In genomic region chr12:108515916-108516315, GRCh38 we compare ENCODE assay signal across 8 cellular contexts. TPM values are rescaled to one million over a fixed set of nuclear protein-coding genes. Genes with fewer than 3 reads are reported as not detected.
A peak's percentile ranks its signal among the peaks of the same experiment; 100 is the strongest.
DNase-seq lines count a peak whose midpoint lies in the region; ATAC-seq and TF ChIP-seq lines count a peak whose summit lies in the region.

No MANE protein-coding gene starts in this region.

- H3K36me3 ChIP-seq in thoracic aorta: peaks cover 4% of the 10 kb centered on the region

- no peak for ATAC-seq in activated T-cell treated with anti-CD3 and anti-CD28 coated beads, Interleukin-2, amount 50 U/mL, for 4 hours
- ATAC-seq in thoracic aorta (ENCODE audit: insufficient number of reproducible peaks, low FRiP score, low read depth) (no peak), GM21529 (IDR thresholded peaks at IDR 0.05; ENCODE audit: unreplicated experiment) (no peak), HG03432 (IDR thresholded peaks at IDR 0.05; ENCODE audit: unreplicated experiment) (no peak)

- CTCF ChIA-PET in activated CD4-positive, alpha-beta memory T cell treated with anti-CD3 and anti-CD28 coated beads for 36 hours (lab: Charles Lee): interaction anchor here (1.2 to 1.5 kb wide), 2 partner anchors 12 to 101 kb away, joined by 3 to 5 read pairs; no protein-coding TSS in a partner anchor

- POLR2A ChIA-PET in activated CD4-positive, alpha-beta memory T cell treated with anti-CD3 and anti-CD28 coated beads for 36 hours (lab: Charles Lee): interaction anchor here (1.4 kb wide), 1 partner anchor 10 kb away, joined by 3 read pairs; no protein-coding TSS in a partner anchor

- H3K4me3 ChIP-seq in thoracic aorta: peak overlapping the region; percentile 88

- TF ChIP-seq CTCF in thoracic aorta (IDR thresholded peaks at IDR 0.05): no peak

- peak overlapping the region; percentile 84 for H3K27ac Mint-ChIP-seq in activated CD4-positive, alpha-beta memory T cell treated with anti-CD3 and anti-CD28 coated beads for 36 hours
- peak overlapping the region; percentile 88 to 97 (median 96) for H3K27ac Mint-ChIP-seq in immature natural killer cell

- peaks cover 26% of the 10 kb centered on the region for H3K4me1 Mint-ChIP-seq in activated T-cell treated with anti-CD3 and anti-CD28 coated beads, Interleukin-2, amount 50 U/mL, for 4 hours (ENCODE audit: low read depth)
- peaks cover 34% of the 10 kb centered on the region for H3K4me1 Mint-ChIP-seq in activated CD4-positive, alpha-beta memory T cell treated with anti-CD3 and anti-CD28 coated beads for 36 hours (ENCODE audit: low read depth)
- peaks cover 27 to 47% of the 10 kb centered on the region in 2 donors for H3K4me1 Mint-ChIP-seq in immature natural killer cell

- H3K9me3 Mint-ChIP-seq in activated T-cell treated with anti-CD3 and anti-CD28 coated beads, Interleukin-2, amount 50 U/mL, for 4 hours: no peaks in the 10 kb centered on the region
- no peaks in the 10 kb centered on the region for H3K9me3 Mint-ChIP-seq in activated CD4-positive, alpha-beta memory T cell treated with anti-CD3 and anti-CD28 coated beads for 36 hours
- H3K9me3 Mint-ChIP-seq in immature natural killer cell: no peaks in the 10 kb centered on the region

- no peaks in the 10 kb centered on the region for H3K9me3 ChIP-seq in thoracic aorta

- no peaks in the 10 kb centered on the region for H3K27me3 Mint-ChIP-seq in activated T-cell treated with anti-CD3 and anti-CD28 coated beads, Interleukin-2, amount 50 U/mL, for 4 hours (ENCODE audit: low read depth)
- H3K27me3 Mint-ChIP-seq in activated CD4-positive, alpha-beta memory T cell treated with anti-CD3 and anti-CD28 coated beads for 36 hours: no peaks in the 10 kb centered on the region
- H3K27me3 Mint-ChIP-seq in immature natural killer cell (ENCODE audit: low read depth in 3 of 3): peaks cover 6 to 12% (median 8%) of the 10 kb centered on the region in 3 donors

- peak overlapping the region; percentile 91 for H3K4me3 Mint-ChIP-seq in activated T-cell treated with anti-CD3 and anti-CD28 coated beads, Interleukin-2, amount 50 U/mL, for 4 hours
- H3K4me3 Mint-ChIP-seq in activated CD4-positive, alpha-beta memory T cell treated with anti-CD3 and anti-CD28 coated beads for 36 hours: peak overlapping the region; percentile 88
- H3K4me3 Mint-ChIP-seq in immature natural killer cell: peak overlapping the region; percentile 89 to 98 (median 95)

- DNase-seq in activated T-cell treated with anti-CD3 and anti-CD28 coated beads, Interleukin-2, amount 50 U/mL, for 4 hours: no peak
- no peak for DNase-seq in activated T-cell treated with anti-CD3 and anti-CD28 coated beads, Interleukin-2, amount 50 U/mL, for 48 hours
- DNase-seq in activated CD4-positive, alpha-beta memory T cell treated with anti-CD3 and anti-CD28 coated beads for 36 hours: no peak
- DNase-seq in immature natural killer cell: no peak
- DNase-seq in thoracic aorta (ENCODE audit: low spot score): no peak
- no peak for DNase-seq in T-helper 9 cell

- no peak overlapping the region for H3K27ac ChIP-seq in thoracic aorta

- no peaks in the 10 kb centered on the region for H3K27me3 ChIP-seq in thoracic aorta (replicated peaks; ENCODE audit: insufficient read depth)

- H3K36me3 Mint-ChIP-seq in activated T-cell treated with anti-CD3 and anti-CD28 coated beads, Interleukin-2, amount 50 U/mL, for 4 hours (ENCODE audit: insufficient read depth): peaks cover 19% of the 10 kb centered on the region
- peaks cover 20% of the 10 kb centered on the region for H3K36me3 Mint-ChIP-seq in activated CD4-positive, alpha-beta memory T cell treated with anti-CD3 and anti-CD28 coated beads for 36 hours
- H3K36me3 Mint-ChIP-seq in immature natural killer cell: peaks cover 0 to 12% (median 9%) of the 10 kb centered on the region in 3 donors

- H3K4me1 ChIP-seq in thoracic aorta (ENCODE audit: control insufficient read depth in 1 of 2, low read depth in 2 of 2): peaks cover 6 to 29% of the 10 kb centered on the region in 2 donors

- intact Hi-C loops in activated CD4-positive, alpha-beta memory T cell treated with anti-CD3 and anti-CD28 coated beads for 36 hours (cut with micrococcal nuclease): loop anchor here (1.0 to 10.0 kb wide), 6 partner anchors 45 to 829 kb away; partner anchors contain the start of genes CMKLR1, CORO1C, PWP1 and SART3

RNA-seq across cellular contexts. Expression of gene FICD, which starts 0.8 kb away (rescaled TPM):
- total RNA-seq in activated T-cell treated with anti-CD3 and anti-CD28 coated beads, Interleukin-2, amount 50 U/mL, for 4 hours: 1 to 10 TPM; 6.2 to 9.2 (median 6.9) TPM
- total RNA-seq in activated CD4-positive, alpha-beta memory T cell treated with anti-CD3 and anti-CD28 coated beads for 36 hours: 1 to 10 TPM; 5.7 to 6.0 TPM
- 1 to 10 TPM; 1.3 to 6.7 (median 2.3) TPM for polyA plus RNA-seq in immature natural killer cell
- 10 to 100 TPM; 10.2 to 11.8 TPM for total RNA-seq in thoracic aorta

RNA-seq across cellular contexts. Expression of gene SART3, which starts 45.1 kb away (rescaled TPM):
- 10 to 100 TPM; 83.0 to 92.1 (median 89.4) TPM for total RNA-seq in activated T-cell treated with anti-CD3 and anti-CD28 coated beads, Interleukin-2, amount 50 U/mL, for 4 hours
- 10 to 100 TPM; 84.3 to 91.5 TPM for total RNA-seq in activated CD4-positive, alpha-beta memory T cell treated with anti-CD3 and anti-CD28 coated beads for 36 hours
- 10 to 100 TPM; 21.5 to 51.1 (median 30.5) TPM for polyA plus RNA-seq in immature natural killer cell
- 10 to 100 TPM; 52.1 to 94.0 TPM for total RNA-seq in thoracic aorta

RNA-seq across cellular contexts. Expression of gene ISCU, which starts 46.5 kb away (rescaled TPM):
- 10 to 100 TPM; 62.6 to 90.1 (median 78.7) TPM for total RNA-seq in activated T-cell treated with anti-CD3 and anti-CD28 coated beads, Interleukin-2, amount 50 U/mL, for 4 hours
- total RNA-seq in activated CD4-positive, alpha-beta memory T cell treated with anti-CD3 and anti-CD28 coated beads for 36 hours: 10 to 100 TPM; 88.6 to 94.3 TPM
- 100 to 1,000 TPM; 159 to 211 (median 178) TPM for polyA plus RNA-seq in immature natural killer cell
- 100 to 1,000 TPM; 144 to 235 TPM for total RNA-seq in thoracic aorta
